In the genomic region with DNA sequence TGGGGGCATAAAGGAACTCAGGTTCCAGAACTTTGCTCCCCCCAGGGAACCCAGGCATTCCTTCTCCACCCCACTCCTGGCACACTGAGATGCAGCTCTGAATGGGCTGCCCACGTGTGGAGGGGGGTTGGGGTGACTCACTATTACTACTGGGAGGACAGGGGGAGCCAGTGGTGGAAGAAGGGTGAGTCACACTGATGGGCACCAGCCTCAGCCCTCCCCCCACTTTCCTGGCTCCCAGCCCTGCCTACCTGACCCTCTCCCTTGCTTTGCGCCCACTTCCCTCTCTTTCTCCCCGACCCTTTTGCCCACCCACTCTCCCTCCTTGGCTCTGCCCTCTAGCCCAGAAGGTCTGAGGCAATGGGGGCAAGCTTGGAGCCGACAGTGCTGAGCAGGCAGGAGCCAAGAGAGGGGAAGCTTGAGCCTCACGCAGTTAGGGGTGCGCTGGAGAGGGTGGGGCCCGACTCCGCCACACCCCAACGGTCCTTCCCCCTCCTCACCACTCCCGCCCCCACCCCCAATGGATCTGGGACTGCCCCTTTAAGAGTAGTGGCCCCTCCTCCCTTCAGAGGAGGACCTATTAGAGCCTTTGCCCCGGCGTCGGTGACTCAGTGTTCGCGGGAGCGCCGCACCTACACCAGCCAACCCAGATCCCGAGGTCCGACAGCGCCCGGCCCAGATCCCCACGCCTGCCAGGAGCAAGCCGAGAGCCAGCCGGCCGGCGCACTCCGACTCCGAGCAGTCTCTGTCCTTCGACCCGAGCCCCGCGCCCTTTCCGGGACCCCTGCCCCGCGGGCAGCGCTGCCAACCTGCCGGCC, we compare ENCODE assay signal across 8 cellular contexts. TPM values are rescaled to one million over a fixed set of nuclear protein-coding genes. Genes with fewer than 3 reads are reported as not detected.
DNase-seq lines count a peak whose midpoint lies in the region; ATAC-seq, FAIRE-seq and TF ChIP-seq lines count a peak whose summit lies in the region.

Gene LMNA (plus strand): TSS at position 611 of the 818 bp plus-strand sequence. CDS start 208 bp downstream, outside the sequence.

- peaks cover 6% of the 10 kb centered on the region for H3K36me3 Mint-ChIP-seq in activated naive CD8-positive, alpha-beta T cell treated with anti-CD3 and anti-CD28 coated beads for 36 hours

- TF ChIP-seq CTCF in SU-DHL-6 (IDR thresholded peaks at IDR 0.05; ENCODE audit: insufficient read depth, low read length, poor library complexity, severe bottlenecking): no peak
- no peak for TF ChIP-seq CTCF in pancreas (IDR thresholded peaks at IDR 0.05)
- TF ChIP-seq CTCF in tibial artery (IDR thresholded peaks at IDR 0.05): no peak

- H3K4me3 Mint-ChIP-seq in activated naive CD8-positive, alpha-beta T cell treated with anti-CD3 and anti-CD28 coated beads for 36 hours: peak within 1 kb of the TSS; percentile 86

- DNase-seq in Daoy (ENCODE audit: low read depth): peak; percentile 98
- DNase-seq in H7: peak; percentile 96
- peak; percentile 83 for DNase-seq in MV-4-11 (lab: John Stamatoyannopoulos, UW)
- peak; percentile 82 for DNase-seq in activated naive CD8-positive, alpha-beta T cell treated with anti-CD3 and anti-CD28 coated beads for 36 hours
- peak; percentile 79 to 97 (median 88) for DNase-seq in head of caudate nucleus
- DNase-seq in pancreas: peak; percentile 91 to 97 (median 94)
- peak; percentile 98 for DNase-seq in tibial artery

- H3K79me2 ChIP-seq in SU-DHL-6 (ENCODE audit: insufficient read depth, low read length): no peaks in the 10 kb centered on the region

- H3K27me3 Mint-ChIP-seq in activated naive CD8-positive, alpha-beta T cell treated with anti-CD3 and anti-CD28 coated beads for 36 hours: peaks cover 30% of the 10 kb centered on the region

- H3K36me3 ChIP-seq in H7 (replicated peaks; ENCODE audit: control insufficient read depth, insufficient read depth, low read length) (no peaks in the 10 kb centered on the region), SU-DHL-6 (ENCODE audit: low read length) (no peaks in the 10 kb centered on the region), pancreas (no peaks in the 10 kb centered on the region), tibial artery (no peaks in the 10 kb centered on the region)

- H4K20me1 ChIP-seq in SU-DHL-6 (ENCODE audit: low read depth, low read length): no peaks in the 10 kb centered on the region

- no peak within 1 kb of the TSS for H3K27ac ChIP-seq in SU-DHL-6 (ENCODE audit: low read depth, low read length)
- peak within 1 kb of the TSS; percentile 81 to 94 (median 90) for H3K27ac ChIP-seq in pancreas
- peak within 1 kb of the TSS; percentile 92 to 99 for H3K27ac ChIP-seq in tibial artery

- H3K9me3 Mint-ChIP-seq in activated naive CD8-positive, alpha-beta T cell treated with anti-CD3 and anti-CD28 coated beads for 36 hours: no peaks in the 10 kb centered on the region

- H2AFZ ChIP-seq in SU-DHL-6 (ENCODE audit: low read depth, low read length, severe bottlenecking): peak within 1 kb of the TSS; percentile 2

- peak within 1 kb of the TSS; percentile 71 for H3K27ac Mint-ChIP-seq in activated naive CD8-positive, alpha-beta T cell treated with anti-CD3 and anti-CD28 coated beads for 36 hours

- intact Hi-C loops in head of caudate nucleus (cut with DNase I): no loop called here
- intact Hi-C loops in pancreas (cut with DNase I): no loop called here
- intact Hi-C loops in tibial artery (cut with DNase I; ENCODE audit: low total_unique reads): no loop called here

- H3K4me3 ChIP-seq in H7 (ENCODE audit: insufficient read depth, low read depth, low read length) (peak within 1 kb of the TSS; percentile 99), SU-DHL-6 (ENCODE audit: insufficient read depth, low read length, poor library complexity, severe bottlenecking) (peak within 1 kb of the TSS; percentile 24), pancreas (peak within 1 kb of the TSS; percentile 81 to 99 (median 94)), tibial artery (peak within 1 kb of the TSS; percentile 78 to 100)

- H3K4me1 Mint-ChIP-seq in activated naive CD8-positive, alpha-beta T cell treated with anti-CD3 and anti-CD28 coated beads for 36 hours: peaks cover 32% of the 10 kb centered on the region

- H3K4me2 ChIP-seq in SU-DHL-6 (ENCODE audit: low read depth, low read length, poor library complexity, severe bottlenecking): peak within 1 kb of the TSS; percentile 54

- peak; percentile 80 to 90 (median 88) for ATAC-seq in pancreas

- 2 to 3% methylated on average over 30 to 37 of the region's 37 CpGs for WGBS in pancreas, 2 donors

- no peak for FAIRE-seq in pancreas (lab: Jason Lieb, UNC)

- H3K9ac ChIP-seq in SU-DHL-6 (ENCODE audit: low read length): peak within 1 kb of the TSS; percentile 24; the same call in 1 of the 2 replicates

- no peaks in the 10 kb centered on the region for H3F3A ChIP-seq in SU-DHL-6 (ENCODE audit: insufficient read depth)

- H3K27me3 ChIP-seq in H7 (ENCODE audit: control insufficient read depth, insufficient read depth, low read length) (peaks cover 2% of the 10 kb centered on the region; the same call in 1 of the 2 replicates), SU-DHL-6 (ENCODE audit: low read length) (no peaks in the 10 kb centered on the region), pancreas (no peaks in the 10 kb centered on the region), tibial artery (no peaks in the 10 kb centered on the region)

- H3K9me3 ChIP-seq in SU-DHL-6 (ENCODE audit: insufficient read depth, low read length): no peaks in the 10 kb centered on the region
- H3K9me3 ChIP-seq in pancreas: no peaks in the 10 kb centered on the region
- no peaks in the 10 kb centered on the region for H3K9me3 ChIP-seq in tibial artery

- H3K4me1 ChIP-seq in pancreas (peaks cover 19 to 34% (median 22%) of the 10 kb centered on the region in 3 donors), tibial artery (peaks cover 0 to 39% (median 25%) of the 10 kb centered on the region in 4 donors)

- H3K9me2 ChIP-seq in SU-DHL-6 (replicated peaks; ENCODE audit: insufficient read depth, low read length): no peaks in the 10 kb centered on the region

RNA-seq across cellular contexts. Expression of gene LMNA, which starts in this region (rescaled TPM):
- total RNA-seq in Daoy (2014; rRNA removed; shearing (Covaris generic)): 708 and 737 TPM in 2 replicates
- 101 and 119 TPM in 2 replicates for total RNA-seq in H7 (2014; rRNA removed; shearing (Covaris generic))
- total RNA-seq in activated naive CD8-positive, alpha-beta T cell treated with anti-CD3 and anti-CD28 coated beads for 36 hours: 10 to 100 TPM; 32.3 to 37.8 TPM
- 100 to 1,000 TPM in 3 of 6 donors, 10 to 100 TPM in 3; 59.4 to 119 (median 92.7) TPM for total RNA-seq in pancreas
- 100 to 1,000 TPM in 1 of 2 donors, 10 to 100 TPM in 1; 96.7 to 111 TPM for polyA plus RNA-seq in pancreas

Comparison
In these comparisons a context has a peak if more than half of its experiments do, and no peak if none do; other contexts are left out.
1. H3K4me3 ChIP-seq: peak in every context shown above with its lines; median percentile 99 in H7; 94 in pancreas; 89 in tibial artery; 24 in SU-DHL-6.